Comparison of ENCODE assay signal across 13 cellular contexts in genomic region chr10:79105164-79105739, GRCh38. TPM values are rescaled to one million over a fixed set of nuclear protein-coding genes. Genes with fewer than 3 reads are reported as not detected.
DNase-seq lines count a peak whose midpoint lies in the region; ATAC-seq, FAIRE-seq and TF ChIP-seq lines count a peak whose summit lies in the region.
"Had no signal": no experiment of that assay in that cellular context is flagged by ENCODE, and none has a peak within 500 bp of the region (broad histone marks: within the 10 kb centered on the region; RNA-seq: fewer than 3 reads in every experiment).

No MANE protein-coding gene starts in this region.

- H3K27me3 Mint-ChIP-seq in osteocyte (ENCODE audit: unreplicated experiment) = no peaks in the 10 kb centered on the region
- H3K27me3 Mint-ChIP-seq: activated CD8-positive, alpha-beta memory T cell treated with anti-CD3 and anti-CD28 coated beads, Interleukin-2, amount 10 ng/mL, durations not matched to agents 7 days and 5 days; CD4-positive, alpha-beta T cell had no signal

- peaks cover 5% of the 10 kb centered on the region for H3K36me3 ChIP-seq in BLaER1
- H3K36me3 ChIP-seq in IMR-90 (ENCODE audit: control insufficient read depth, insufficient read depth, low read length) = peaks cover 3% of the 10 kb centered on the region
- H3K36me3 ChIP-seq in mucosa of descending colon (ENCODE audit: low read depth) = no peaks in the 10 kb centered on the region

- no peak overlapping the region for H4K91ac ChIP-seq in IMR-90 (ENCODE audit: insufficient read depth, low read depth, low read length)

- DNase-seq in IMR-90 (no peak), fibroblast of the aortic adventitia (ENCODE audit: low read depth) (no peak), osteocyte (ENCODE audit: extremely low spot score, unreplicated experiment) (no peak), retina (no peak), frontal cortex (ENCODE audit: low spot score in 2 of 2) (no peak), mucosa of descending colon (no peak)
- DNase-seq: activated CD8-positive, alpha-beta memory T cell treated with anti-CD3 and anti-CD28 coated beads, Interleukin-2, amount 10 ng/mL, durations not matched to agents 7 days and 5 days; CD4-positive, alpha-beta T cell; hippocampal formation; small intestine had no signal

- peak overlapping the region; percentile 44; the same call in 1 of the 2 replicates for H3K14ac ChIP-seq in IMR-90 (replicated peaks; ENCODE audit: low read depth, low read length)

- H2BK5ac ChIP-seq in IMR-90 (ENCODE audit: low read depth, low read length, poor library complexity, severe bottlenecking) = no peak overlapping the region

- H3K4ac ChIP-seq in IMR-90 (ENCODE audit: low read depth, low read length) = peak overlapping the region; percentile 49

- intact Hi-C loops in IMR-90 (cut with micrococcal nuclease) (no loop called here), mucosa of descending colon (cut with DNase I, micrococcal nuclease) (no loop called here)

- peaks cover 3 to 99% of the 10 kb centered on the region in 2 experiments; a peak in 3 of 4 replicates for H3K79me1 ChIP-seq in IMR-90 (ENCODE audit: low read depth in 1 of 2, low read length in 2 of 2)

- H3K23ac ChIP-seq in IMR-90 (ENCODE audit: low read depth, low read length) = peak overlapping the region; percentile 73; the same call in 1 of the 2 replicates

- no peak overlapping the region for H3K4me3 Mint-ChIP-seq in osteocyte (ENCODE audit: unreplicated experiment)
- H3K4me3 Mint-ChIP-seq: activated CD8-positive, alpha-beta memory T cell treated with anti-CD3 and anti-CD28 coated beads, Interleukin-2, amount 10 ng/mL, durations not matched to agents 7 days and 5 days; CD4-positive, alpha-beta T cell had no signal

- dilution Hi-C loops in IMR-90 (cut with HindIII; ENCODE audit: low sequenced_read_pairs, unreplicated experiment) = no loop called here

- H2AK9ac ChIP-seq in IMR-90 (replicated peaks; ENCODE audit: low read depth, low read length, poor library complexity) = no peak overlapping the region

- H2AK5ac ChIP-seq in IMR-90 (ENCODE audit: low read depth, low read length) = no peak overlapping the region

- no peak for TF ChIP-seq RAD21 in IMR-90 (IDR thresholded peaks at IDR 0.05; ENCODE audit: low read length)

- no peaks in the 10 kb centered on the region for H3K27me3 ChIP-seq in BLaER1
- H3K27me3 ChIP-seq in IMR-90 (ENCODE audit: control insufficient read depth, insufficient read depth, low read length) = no peaks in the 10 kb centered on the region

- FAIRE-seq in frontal cortex (lab: Jason Lieb, UNC) = no peak
- FAIRE-seq: small intestine, TTC549 had no signal

- H3K56ac ChIP-seq in IMR-90 (ENCODE audit: extremely low read depth, insufficient read depth, low read length) = no peak overlapping the region

- H3K36me3 Mint-ChIP-seq in osteocyte (ENCODE audit: unreplicated experiment) = no peaks in the 10 kb centered on the region
- H3K36me3 Mint-ChIP-seq: activated CD8-positive, alpha-beta memory T cell treated with anti-CD3 and anti-CD28 coated beads, Interleukin-2, amount 10 ng/mL, durations not matched to agents 7 days and 5 days had no signal

- H3K9me3 Mint-ChIP-seq in osteocyte (ENCODE audit: unreplicated experiment) = no peaks in the 10 kb centered on the region
- H3K9me3 Mint-ChIP-seq: CD4-positive, alpha-beta T cell had no signal

- no TSS peak for BruUV-seq in IMR-90 (replicated peaks; lab: Mats Ljungman, UMichigan)

- TF ChIP-seq CTCF in IMR-90 (conservative IDR thresholded peaks at IDR 0.05; ENCODE audit: low read depth, low read length) (no peak), fibroblast of the aortic adventitia (IDR thresholded peaks at IDR 0.05; ENCODE audit: insufficient read depth, low read length) (peak; percentile 10), osteocyte (IDR thresholded peaks at IDR 0.05) (peak; percentile 8), mucosa of descending colon (IDR thresholded peaks at IDR 0.05) (no peak)

- H2BK20ac ChIP-seq in IMR-90 (ENCODE audit: low read depth, low read length) = no peak overlapping the region

- no peak overlapping the region for H3K18ac ChIP-seq in IMR-90 (ENCODE audit: low read depth, low read length)

- H4K20me1 ChIP-seq in BLaER1 (peaks cover 100% of the 10 kb centered on the region), IMR-90 (ENCODE audit: insufficient read depth, low read length) (peaks cover 100% of the 10 kb centered on the region)

- H4K8ac ChIP-seq in IMR-90 (ENCODE audit: low read depth in 2 of 2, low read length in 2 of 2) = no peak overlapping the region; a peak in 1 of 4 replicates

- peak overlapping the region; percentile 99 for H3K4me2 ChIP-seq in BLaER1
- no peak overlapping the region for H3K4me2 ChIP-seq in IMR-90 (ENCODE audit: low read depth, low read length)

- 58% methylated on average over 4 of the region's 10 CpGs; no CpG with 5 or more reads in 1 of the 2 experiments for WGBS in IMR-90 (ENCODE audit: extremely low coverage in 2 of 2, insufficient read length in 1 of 2), 2 experiments

- H3K9me1 ChIP-seq in IMR-90 (ENCODE audit: insufficient read depth, low read length) = peaks cover 75% of the 10 kb centered on the region

- TF ChIP-seq POLR2A in IMR-90 (IDR thresholded peaks at IDR 0.05; ENCODE audit: low read depth, low read length) = no peak

- 0 out of 3 replicates have a peak overlapping the region, but pooled peaks have one; percentile 23 for H2BK15ac ChIP-seq in IMR-90 (ENCODE audit: low read depth, low read length)

- peak overlapping the region; percentile 58 for H3K9ac ChIP-seq in BLaER1
- no peak overlapping the region for H3K9ac ChIP-seq in IMR-90 (ENCODE audit: low read depth, low read length)

- in situ Hi-C loops in IMR-90 (cut with MboI; ENCODE audit: low sequenced_read_pairs) = no loop called here

- peaks cover 62% of the 10 kb centered on the region for H3K4me1 Mint-ChIP-seq in osteocyte (ENCODE audit: unreplicated experiment)

- H4K5ac ChIP-seq in IMR-90 (ENCODE audit: low read depth, low read length) = no peak overlapping the region

- peak overlapping the region; percentile 87 for H3K27ac ChIP-seq in BLaER1
- no peak overlapping the region for H3K27ac ChIP-seq in IMR-90 (ENCODE audit: insufficient read depth, low read length)

- H3K9me3 ChIP-seq in BLaER1 (no peaks in the 10 kb centered on the region), IMR-90 (ENCODE audit: control insufficient read depth, insufficient read depth, low read length) (no peaks in the 10 kb centered on the region), mucosa of descending colon (no peaks in the 10 kb centered on the region)

- H2BK120ac ChIP-seq in IMR-90 (ENCODE audit: low read depth, low read length) = no peak overlapping the region

- POLR2A ChIA-PET in IMR-90 (lab: Charles Lee; ENCODE audit: unreplicated experiment) = interaction anchor here (0.7 kb wide), 1 partner anchor 11 kb away, joined by 4 read pairs; no protein-coding TSS in a partner anchor

- H3K4me3 ChIP-seq in BLaER1 (no peak overlapping the region), IMR-90 (ENCODE audit: insufficient read depth, low read depth, low read length) (no peak overlapping the region), fibroblast of the aortic adventitia (ENCODE audit: low read depth, low read length) (no peak overlapping the region), mucosa of descending colon (no peak overlapping the region)

- CTCF ChIA-PET in IMR-90 (lab: Yijun Ruan, JAX) = interaction anchor here (1.3 kb wide), 1 partner anchor 124 kb away, joined by 4 read pairs; no protein-coding TSS in a partner anchor

- peaks cover 100% of the 10 kb centered on the region for H3K4me1 ChIP-seq in BLaER1
- peaks cover 52% of the 10 kb centered on the region for H3K4me1 ChIP-seq in IMR-90 (ENCODE audit: control insufficient read depth, insufficient read depth, low read length)
- peaks cover 39% of the 10 kb centered on the region for H3K4me1 ChIP-seq in mucosa of descending colon (ENCODE audit: low read depth)

- H3K27ac Mint-ChIP-seq in osteocyte (ENCODE audit: unreplicated experiment) = no peak overlapping the region
- H3K27ac Mint-ChIP-seq: CD4-positive, alpha-beta T cell had no signal

- H2AFZ ChIP-seq in IMR-90 (replicated peaks; ENCODE audit: low read length, poor library complexity) = no peak overlapping the region

- ATAC-seq in IMR-90 (ENCODE audit: low read depth) (no peak), mucosa of descending colon (no peak), HG03139 (IDR thresholded peaks at IDR 0.05; ENCODE audit: unreplicated experiment) (no peak)
- ATAC-seq: activated CD8-positive, alpha-beta memory T cell treated with anti-CD3 and anti-CD28 coated beads, Interleukin-2, amount 10 ng/mL, durations not matched to agents 7 days and 5 days had no signal

TF ChIP-seq in IMR-90, 13 proteins besides CTCF, POLR2A, EP300 and RAD21:
- TF ChIP-seq SMC3 (IDR thresholded peaks at IDR 0.05; ENCODE audit: low read depth, low read length) (no peak), MAFK (IDR thresholded peaks at IDR 0.05; ENCODE audit: low read depth, low read length) (no peak), RCOR1 (IDR thresholded peaks at IDR 0.05; ENCODE audit: insufficient replicate concordance, low read length) (no peak), ELK1 (IDR thresholded peaks at IDR 0.05; ENCODE audit: borderline replicate concordance, low read depth, low read length) (no peak), BHLHE40 (IDR thresholded peaks at IDR 0.05; ENCODE audit: low read depth, low read length) (no peak)
TF ChIP-seq in IMR-90: peak in this region for 0.

RNA-seq across cellular contexts. Expression of gene ZMIZ1, which starts 36.5 kb away (rescaled TPM):
- total RNA-seq in IMR-90 (2012; rRNA removed) (6.6 and 6.7 TPM in 2 replicates), fibroblast of the aortic adventitia (ENCODE audit: low replicate concordance) (15.0 and 28.1 TPM in 2 replicates), osteocyte (90.5 and 96.0 TPM in 2 replicates), frontal cortex (19.6 TPM), mucosa of descending colon (100 to 1,000 TPM in 1 of 3 donors, 10 to 100 TPM in 2; 61.4 to 103 (median 89.1) TPM)
- polyA plus RNA-seq in IMR-90 (2012; rRNA removed) = 43.2 and 48.7 TPM in 2 replicates
- 39.5 and 51.2 TPM in 2 replicates for polyA plus RNA-seq in IMR-90 (2012; cell fraction: cytosol; rRNA removed)
- polyA plus RNA-seq in IMR-90 (2012; cell fraction: nucleus; rRNA removed; ENCODE audit: low replicate concordance) = 57.0 and 113 TPM in 2 replicates

Comparison
In these comparisons a context has a peak if more than half of its experiments do, and no peak if none do; other contexts are left out.
1. CTCF ChIP-seq: peak in fibroblast of the aortic adventitia (single experiment) and osteocyte (single experiment); none in IMR-90 (single experiment) and mucosa of descending colon (single experiment).